Comparison of ENCODE assay signal across 25 cellular contexts in genomic region chr3:46365737-46366524, GRCh38. TPM values are rescaled to one million over a fixed set of nuclear protein-coding genes. Genes with fewer than 3 reads are reported as not detected.
DNase-seq lines count a peak whose midpoint lies in the region; ATAC-seq, FAIRE-seq and TF ChIP-seq lines count a peak whose summit lies in the region.
"Had no signal": no experiment of that assay in that cellular context is flagged by ENCODE, and none has a peak within 500 bp of the region (broad histone marks: within the 10 kb centered on the region; RNA-seq: fewer than 3 reads in every experiment).

No MANE protein-coding gene starts in this region.

- H3K4me3 Mint-ChIP-seq in T-helper 1 cell treated with Interleukin-12 subunit alpha and Interleukin-12 subunit beta and Interleukin-4 antibody, amounts not matched to agents 30 μg/mL and 1 μg/mL, for 36 hours: no peak overlapping the region
- H3K4me3 Mint-ChIP-seq: B cell, IgD-negative memory B cell had no signal

- H3K9me3 ChIP-seq in keratinocyte (ENCODE audit: control insufficient read depth, low read depth, low read length): no peaks in the 10 kb centered on the region

- H3K36me3 ChIP-seq in keratinocyte (ENCODE audit: control insufficient read depth in 2 of 2, extremely low read depth in 1 of 2, insufficient read depth in 2 of 2, low read length in 2 of 2): no peaks in the 10 kb centered on the region

- H3K9me3 Mint-ChIP-seq in T-helper 1 cell treated with Interleukin-12 subunit alpha and Interleukin-12 subunit beta and Interleukin-4 antibody, amounts not matched to agents 30 μg/mL and 1 μg/mL, for 36 hours: no peaks in the 10 kb centered on the region
- H3K9me3 Mint-ChIP-seq: IgD-negative memory B cell had no signal

- FAIRE-seq in GM12891 (lab: Jason Lieb, UNC) (peak; percentile 40), keratinocyte (lab: Jason Lieb, UNC) (peak; percentile 93)

- H3K79me2 ChIP-seq in keratinocyte (ENCODE audit: control insufficient read depth, insufficient read depth, low read length): no peaks in the 10 kb centered on the region

- H3K9ac ChIP-seq in keratinocyte (ENCODE audit: control insufficient read depth, extremely low read depth, insufficient read depth, low read length): no peak overlapping the region
- H3K9ac ChIP-seq: KMS-11 had no signal

- dilution Hi-C loops in keratinocyte (cut with MboI; ENCODE audit: extremely low pct_ligation_motif_present, low sequenced_read_pairs): no loop called here

- no peak for TF ChIP-seq POLR2A in GM12891 (IDR thresholded peaks at IDR 0.05; ENCODE audit: low read depth, low read length)

- no peak for TF ChIP-seq CTCF in keratinocyte (optimal IDR thresholded peaks at IDR 0.05 in 1 of 3, IDR thresholded peaks at IDR 0.05 in 1 of 3, conservative IDR thresholded peaks at IDR 0.05 in 1 of 3; ENCODE audit: extremely low read depth in 1 of 3, insufficient read depth in 2 of 3, low read length in 3 of 3)

- no peak for DNase-seq in T-helper 1 cell
- DNase-seq in GM12891 (ENCODE audit: insufficient read length, low spot score): no peak
- peak; percentile 34 for DNase-seq in ecto neural progenitor cell (ENCODE audit: low spot score)
- peak; percentile 54 for DNase-seq in keratinocyte (ENCODE audit: low read depth, low spot score)
- no peak for DNase-seq in NCI-H82 treated with DMSO at 0.1 percent for 48 hours (lab: John Stamatoyannopoulos, UW; ENCODE audit: unreplicated experiment)
- no peak for DNase-seq in Kasumi-1 (lab: John Stamatoyannopoulos, UW)
- DNase-seq: DMS153, DND-41, NCI-H1048, NCI-H1417, NCI-H1694, NCI-H2029 treated with DMSO at 0.1 percent for 48 hours, NCI-H446 treated with DMSO at 0.1 percent for 48 hours, NCI-H526, RPMI8226, SHP77 had no signal

- no peaks in the 10 kb centered on the region for H3K9me1 ChIP-seq in keratinocyte (ENCODE audit: control insufficient read depth, extremely low read depth, insufficient read depth, low read length)

- H3K27me3 ChIP-seq in keratinocyte (ENCODE audit: control insufficient read depth, extremely low read depth, insufficient read depth, low read length): no peaks in the 10 kb centered on the region

- peak overlapping the region; percentile 57 for H3K27ac Mint-ChIP-seq in T-helper 1 cell treated with Interleukin-12 subunit alpha and Interleukin-12 subunit beta and Interleukin-4 antibody, amounts not matched to agents 30 μg/mL and 1 μg/mL, for 36 hours
- H3K27ac Mint-ChIP-seq: B cell, IgD-negative memory B cell had no signal

- peaks cover 7% of the 10 kb centered on the region for H3K4me1 ChIP-seq in keratinocyte (ENCODE audit: control insufficient read depth, extremely low read depth, insufficient read depth, low read length)

- no peak for ATAC-seq in GM18511 (IDR thresholded peaks at IDR 0.05; ENCODE audit: unreplicated experiment)
- ATAC-seq: HCT116 had no signal

- no peak overlapping the region for H3K27ac ChIP-seq in keratinocyte (ENCODE audit: control insufficient read depth, insufficient read depth, low read length)
- H3K27ac ChIP-seq: 22Rv1, C4-2B, HL-60, KMS-11 had no signal

- no peak overlapping the region for H2AFZ ChIP-seq in keratinocyte (ENCODE audit: control insufficient read depth, low read length)

- H3K27me3 Mint-ChIP-seq in T-helper 1 cell treated with Interleukin-12 subunit alpha and Interleukin-12 subunit beta and Interleukin-4 antibody, amounts not matched to agents 30 μg/mL and 1 μg/mL, for 36 hours (ENCODE audit: low read depth): peaks cover 4% of the 10 kb centered on the region
- H3K27me3 Mint-ChIP-seq: B cell, IgD-negative memory B cell had no signal

- H3K4me2 ChIP-seq in keratinocyte (ENCODE audit: control insufficient read depth, extremely low read depth, insufficient read depth, low read depth, low read length): no peak overlapping the region
- H3K4me2 ChIP-seq: KMS-11 had no signal

- H3K4me1 Mint-ChIP-seq in T-helper 1 cell treated with Interleukin-12 subunit alpha and Interleukin-12 subunit beta and Interleukin-4 antibody, amounts not matched to agents 30 μg/mL and 1 μg/mL, for 36 hours (ENCODE audit: low read depth): peaks cover 61% of the 10 kb centered on the region

- no peak overlapping the region for H3K4me3 ChIP-seq in keratinocyte (ENCODE audit: control insufficient read depth in 2 of 3, extremely low read depth in 1 of 3, insufficient read depth in 2 of 3, low read depth in 1 of 3, low read length in 3 of 3)

- peaks cover 14% of the 10 kb centered on the region for H3K36me3 Mint-ChIP-seq in T-helper 1 cell treated with Interleukin-12 subunit alpha and Interleukin-12 subunit beta and Interleukin-4 antibody, amounts not matched to agents 30 μg/mL and 1 μg/mL, for 36 hours (ENCODE audit: low read depth)

- no peaks in the 10 kb centered on the region for H4K20me1 ChIP-seq in keratinocyte (ENCODE audit: control insufficient read depth, extremely low read depth, insufficient read depth, low read length)

TF ChIP-seq in GM12891, 5 proteins besides CTCF, POLR2A, EP300 and RAD21:
- no peak for TF ChIP-seq PAX5 (IDR thresholded peaks at IDR 0.05; ENCODE audit: insufficient read depth, low read length, severe bottlenecking)
- no peak for TF ChIP-seq POLR2AphosphoS5 (IDR thresholded peaks at IDR 0.05; ENCODE audit: low read depth, low read length)
- TF ChIP-seq SPI1 (IDR thresholded peaks at IDR 0.05; ENCODE audit: low read depth, low read length): no peak
- no peak for TF ChIP-seq POU2F2 (IDR thresholded peaks at IDR 0.05; ENCODE audit: low read depth, low read length)
- TF ChIP-seq TAF1 (IDR thresholded peaks at IDR 0.05; ENCODE audit: low read depth, low read length): no peak

RNA-seq across cellular contexts. Expression of gene CCR5, which starts 4.8 kb away (rescaled TPM):
- 0.08 TPM for polyA plus RNA-seq in GM12891 (2012; ENCODE audit: low read depth, missing spikeins)
- 0.07 to 0.54 TPM (median 0.14 TPM) in 3 replicates for polyA plus RNA-seq in keratinocyte
- polyA plus RNA-seq in keratinocyte (2011; ENCODE audit: low read depth): not detected
- polyA plus RNA-seq in keratinocyte (2011; cell fraction: cytosol; rRNA removed): 0.03 and 0.17 TPM in 2 replicates
- polyA plus RNA-seq in keratinocyte (2011; cell fraction: nucleus; rRNA removed): 0.33 and 0.43 TPM in 2 replicates
- polyA plus RNA-seq in keratinocyte (2012; ENCODE audit: low replicate concordance): 0.10 and 0.18 TPM in 2 replicates
- polyA minus RNA-seq in keratinocyte: 0.49 TPM in 1 of 3 replicates, not detected in the others
- polyA minus RNA-seq in keratinocyte (2011; cell fraction: cytosol; rRNA and poly(A)+ RNA removed): not detected
- 0.11 and 0.62 TPM in 2 replicates for polyA minus RNA-seq in keratinocyte (2011; cell fraction: nucleus; rRNA and poly(A)+ RNA removed)
- polyA plus RNA-seq: IgD-negative memory B cell had no signal

RNA-seq across cellular contexts. Expression of gene CCR2, which starts 12.0 kb away (rescaled TPM):
- not detected for polyA plus RNA-seq in GM12891 (2012; ENCODE audit: low read depth, missing spikeins)
- polyA plus RNA-seq in keratinocyte: 0.02 to 0.26 TPM (median 0.07 TPM) in 3 replicates
- 0.55 TPM for polyA plus RNA-seq in keratinocyte (2011; ENCODE audit: low read depth)
- not detected in 2 replicates for polyA plus RNA-seq in keratinocyte (2011; cell fraction: cytosol; rRNA removed)
- 0.08 TPM in 1 of 2 replicates, not detected in the other for polyA plus RNA-seq in keratinocyte (2011; cell fraction: nucleus; rRNA removed)
- polyA plus RNA-seq in keratinocyte (2012; ENCODE audit: low replicate concordance): 0.54 TPM in 1 of 2 replicates, not detected in the other
- polyA minus RNA-seq in keratinocyte: 1.7 TPM in 1 of 3 replicates, not detected in the others
- not detected for polyA minus RNA-seq in keratinocyte (2011; cell fraction: cytosol; rRNA and poly(A)+ RNA removed)
- 0.31 TPM in 1 of 2 replicates, not detected in the other for polyA minus RNA-seq in keratinocyte (2011; cell fraction: nucleus; rRNA and poly(A)+ RNA removed)

RNA-seq across cellular contexts. Expression of gene CCRL2, which starts 41.1 kb away (rescaled TPM):
- 1.6 TPM for polyA plus RNA-seq in GM12891 (2012; ENCODE audit: low read depth, missing spikeins)
- 0.09 to 0.17 TPM in 2 of 3 replicates, not detected in the other for polyA plus RNA-seq in keratinocyte
- polyA plus RNA-seq in keratinocyte (2011; ENCODE audit: low read depth): not detected
- not detected in 2 replicates for polyA plus RNA-seq in keratinocyte (2011; cell fraction: cytosol; rRNA removed)
- 0.06 and 0.17 TPM in 2 replicates for polyA plus RNA-seq in keratinocyte (2011; cell fraction: nucleus; rRNA removed)
- 0.17 and 0.28 TPM in 2 replicates for polyA plus RNA-seq in keratinocyte (2012; ENCODE audit: low replicate concordance)
- polyA minus RNA-seq in keratinocyte: not detected in 3 replicates
- polyA minus RNA-seq in keratinocyte (2011; cell fraction: cytosol; rRNA and poly(A)+ RNA removed): not detected
- polyA minus RNA-seq in keratinocyte (2011; cell fraction: nucleus; rRNA and poly(A)+ RNA removed): not detected in 2 replicates

Comparison
In these comparisons a context has a peak if more than half of its experiments do, and no peak if none do; other contexts are left out.
1. DNase-seq: peak in ecto neural progenitor cell (single experiment) and keratinocyte (single experiment); none in T-helper 1 cell (0 of 5), GM12891 (single experiment), NCI-H82 treated with DMSO at 0.1 percent for 48 hours (single experiment) and Kasumi-1 (0 of 2).